In the genomic region with DNA sequence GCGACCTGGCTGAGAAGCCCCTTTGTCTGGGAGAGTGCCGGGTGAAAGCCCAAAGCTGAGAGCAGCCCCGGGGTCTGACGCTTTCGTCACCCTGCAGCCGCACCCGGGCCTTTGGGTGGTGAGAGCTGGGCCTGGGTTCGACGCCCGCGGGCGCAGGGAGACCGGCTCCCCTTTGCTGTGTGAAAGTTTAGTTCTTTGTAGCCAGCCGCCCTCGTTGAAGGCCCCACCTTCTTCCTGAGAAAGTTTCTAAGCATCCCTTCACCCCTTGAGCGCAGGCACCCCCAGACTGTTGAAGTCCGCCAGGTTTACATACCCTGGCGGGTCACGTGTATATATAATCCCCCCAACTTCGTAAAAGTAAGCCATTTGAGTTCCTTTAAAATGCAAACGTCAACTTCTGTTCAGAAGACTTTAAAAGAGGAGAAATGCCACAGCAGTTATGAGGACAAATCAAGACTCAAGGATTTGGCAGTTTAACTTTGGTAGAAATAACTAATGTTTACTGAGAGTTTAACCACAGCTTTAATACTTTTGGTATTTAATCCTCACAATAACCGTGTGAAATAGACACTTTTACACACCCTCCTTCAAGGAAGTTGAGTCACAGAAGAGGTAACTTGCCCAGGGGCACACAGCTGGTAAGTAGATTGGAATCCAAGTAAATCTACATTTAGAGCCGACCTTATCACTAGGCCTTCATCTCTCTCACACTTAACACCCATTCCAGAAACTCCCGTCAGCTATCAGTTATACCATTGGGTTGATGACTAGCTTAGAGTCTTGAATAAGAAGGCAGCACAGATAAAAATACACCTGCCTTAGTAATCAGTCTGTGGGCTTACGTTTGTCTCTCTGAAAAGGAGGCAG, we compare ENCODE assay signal across 8 cellular contexts. TPM values are rescaled to one million over a fixed set of nuclear protein-coding genes. Genes with fewer than 3 reads are reported as not detected.
DNase-seq lines count a peak whose midpoint lies in the region; ATAC-seq and TF ChIP-seq lines count a peak whose summit lies in the region.

No MANE protein-coding gene starts in this region.

- H3K4me3 Mint-ChIP-seq in CD8-positive, alpha-beta memory T cell: peak overlapping the region; percentile 77 to 89 (median 83)
- H3K4me3 Mint-ChIP-seq in brain: peak overlapping the region; percentile 87 to 94 (median 89)

- 17% methylated on average over 25 of the region's 25 CpGs for WGBS in HUES64
- 20% methylated on average over 20 to 25 of the region's 25 CpGs for WGBS in upper lobe of left lung, 2 donors

- peaks cover 4% of the 10 kb centered on the region for H3K4me1 ChIP-seq in CD8-positive, alpha-beta memory T cell (ENCODE audit: insufficient read depth, low read length)
- peaks cover 19% of the 10 kb centered on the region for H3K4me1 ChIP-seq in HUES64 (ENCODE audit: insufficient read depth, low read length)
- peaks cover 21% of the 10 kb centered on the region for H3K4me1 ChIP-seq in lower lobe of right lung
- peaks cover 12 to 27% (median 20%) of the 10 kb centered on the region in 4 donors for H3K4me1 ChIP-seq in upper lobe of left lung

- CTCF ChIA-PET in CD8-positive, alpha-beta memory T cell (lab: Charles Lee): no interaction called here

- no peaks in the 10 kb centered on the region for H3K36me3 ChIP-seq in CD8-positive, alpha-beta memory T cell (ENCODE audit: insufficient read depth, low read length)
- no peaks in the 10 kb centered on the region for H3K36me3 ChIP-seq in HUES64 (ENCODE audit: insufficient read depth, low read length)
- H3K36me3 ChIP-seq in lower lobe of right lung: no peaks in the 10 kb centered on the region
- H3K36me3 ChIP-seq in upper lobe of left lung: no peaks in the 10 kb centered on the region

- no peaks in the 10 kb centered on the region for H3K9me3 ChIP-seq in CD8-positive, alpha-beta memory T cell (ENCODE audit: low read length)
- H3K9me3 ChIP-seq in HUES64 (ENCODE audit: insufficient read depth, low read depth, low read length) (no peaks in the 10 kb centered on the region), lower lobe of right lung (no peaks in the 10 kb centered on the region), upper lobe of left lung (no peaks in the 10 kb centered on the region)

- no peaks in the 10 kb centered on the region for H3K9me3 Mint-ChIP-seq in CD8-positive, alpha-beta memory T cell
- no peaks in the 10 kb centered on the region for H3K9me3 Mint-ChIP-seq in brain

- H3K36me3 Mint-ChIP-seq in CD8-positive, alpha-beta memory T cell: peaks cover 0 to 1% (median 0%) of the 10 kb centered on the region in 3 donors
- peaks cover 6% of the 10 kb centered on the region for H3K36me3 Mint-ChIP-seq in brain

- H3K4me1 Mint-ChIP-seq in CD8-positive, alpha-beta memory T cell: peaks cover 10 to 21% (median 19%) of the 10 kb centered on the region in 3 donors
- peaks cover 55% of the 10 kb centered on the region for H3K4me1 Mint-ChIP-seq in brain

- H3K9ac ChIP-seq in HUES64 (ENCODE audit: low read depth, low read length): peak overlapping the region; percentile 92

- peak overlapping the region in 6 of 8 donors; percentile 23 to 82 (median 62) for H3K27ac Mint-ChIP-seq in CD8-positive, alpha-beta memory T cell
- peak overlapping the region; percentile 90 to 98 (median 93) for H3K27ac Mint-ChIP-seq in brain

- no peaks in the 10 kb centered on the region for H3K27me3 ChIP-seq in CD8-positive, alpha-beta memory T cell (ENCODE audit: insufficient read depth, low read length, poor library complexity, severe bottlenecking)
- peaks cover 15% of the 10 kb centered on the region for H3K27me3 ChIP-seq in HUES64 (ENCODE audit: insufficient read depth, low read length)
- H3K27me3 ChIP-seq in lower lobe of right lung (ENCODE audit: low read depth): no peaks in the 10 kb centered on the region
- H3K27me3 ChIP-seq in upper lobe of left lung: no peaks in the 10 kb centered on the region

- intact Hi-C loops in lower lobe of right lung (cut with DNase I): no loop called here

- ATAC-seq in lower lobe of right lung (peak in 1 of 2 donors; percentile 47), upper lobe of left lung (ENCODE audit: low FRiP score in 2 of 2) (peak in 1 of 2 donors; percentile 20)

- POLR2A ChIA-PET in CD8-positive, alpha-beta memory T cell (lab: Charles Lee): no interaction called here

- TF ChIP-seq CTCF in brain (conservative IDR thresholded peaks at IDR 0.05): no peak
- no peak for TF ChIP-seq CTCF in lower lobe of right lung (IDR thresholded peaks at IDR 0.05)
- TF ChIP-seq CTCF in upper lobe of left lung (IDR thresholded peaks at IDR 0.05): no peak

- TF ChIP-seq POLR2A in upper lobe of left lung (IDR thresholded peaks at IDR 0.05): no peak

- TF ChIP-seq EP300 in upper lobe of left lung (IDR thresholded peaks at IDR 0.05): no peak

- peaks cover 6 to 9% of the 10 kb centered on the region in 2 donors for H3K27me3 Mint-ChIP-seq in CD8-positive, alpha-beta memory T cell
- peaks cover 8% of the 10 kb centered on the region for H3K27me3 Mint-ChIP-seq in brain

- H3K27ac ChIP-seq in CD8-positive, alpha-beta memory T cell (ENCODE audit: low read depth, low read length): peak overlapping the region; percentile 34
- peak overlapping the region; percentile 85 for H3K27ac ChIP-seq in HUES64 (ENCODE audit: low read depth, low read length)
- H3K27ac ChIP-seq in lower lobe of right lung: peak overlapping the region; percentile 92
- peak overlapping the region; percentile 91 to 95 (median 94) for H3K27ac ChIP-seq in upper lobe of left lung

- DNase-seq in CD8-positive, alpha-beta memory T cell: no peak
- DNase-seq in lower lobe of right lung (no peak), upper lobe of left lung (no peak), NCI-H2227 (lab: John Stamatoyannopoulos, UW; ENCODE audit: unreplicated experiment) (no peak), NCI-H187 (lab: John Stamatoyannopoulos, UW) (no peak)
- DNase-seq in effector CD4-positive, alpha-beta T cell: no peak

- peak overlapping the region; percentile 48 for H3K4me3 ChIP-seq in CD8-positive, alpha-beta memory T cell (ENCODE audit: low read length)
- peak overlapping the region; percentile 75 for H3K4me3 ChIP-seq in HUES64 (ENCODE audit: low read length)
- peak overlapping the region; percentile 78 for H3K4me3 ChIP-seq in lower lobe of right lung
- H3K4me3 ChIP-seq in upper lobe of left lung: peak overlapping the region; percentile 76 to 90 (median 89)

RNA-seq across cellular contexts. Expression of a gene that starts 1.1 kb away (rescaled TPM):
- total RNA-seq in CD8-positive, alpha-beta memory T cell: 1 to 10 TPM; 3.2 to 3.3 TPM
- 0.62 TPM for polyA plus RNA-seq in CD8-positive, alpha-beta memory T cell
- 21.3 TPM for polyA plus RNA-seq in HUES64 (2013, experiment 1 of 2)
- 26.0 TPM for polyA plus RNA-seq in HUES64 (2013, experiment 2 of 2)
- polyA plus RNA-seq in brain (ENCODE audit: insufficient read depth, low read depth, low replicate concordance): 12.0 TPM
- total RNA-seq in lower lobe of right lung: 36.5 TPM
- total RNA-seq in upper lobe of left lung: 10 to 100 TPM; 18.8 to 39.2 (median 24.1) TPM

Comparison
In these comparisons a context has a peak if more than half of its experiments do, and no peak if none do; other contexts are left out.
1. H3K27ac ChIP-seq: peak in every context shown above with its lines; median percentile 94 in upper lobe of left lung; 92 in lower lobe of right lung; 85 in HUES64; 34 in CD8-positive, alpha-beta memory T cell.